In the genomic region with DNA sequence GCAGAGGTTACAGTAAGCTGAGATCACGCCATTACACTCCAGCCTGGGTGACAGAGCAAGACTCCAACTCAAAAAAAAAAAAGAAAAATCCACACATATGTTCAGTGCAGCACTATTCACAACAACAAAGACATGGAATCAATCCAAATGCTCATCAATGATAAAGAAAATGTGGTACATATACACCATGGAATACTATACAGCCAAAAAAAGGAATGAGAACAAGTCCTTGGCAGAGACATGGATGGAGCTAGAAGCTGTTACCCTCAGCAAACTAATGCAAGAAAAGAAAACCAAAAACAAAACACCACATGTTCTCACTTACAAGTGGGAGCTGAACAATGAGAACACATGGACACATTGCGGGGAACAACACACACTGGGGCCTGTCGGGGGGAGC, we compare ENCODE assay signal across 25 cellular contexts.
"Had no signal": no experiment of that assay in that cellular context is flagged by ENCODE, and none has a peak within 500 bp of the region (broad histone marks: within the 10 kb centered on the region; RNA-seq: fewer than 3 reads in every experiment).

No MANE protein-coding gene starts in this region.

- H3K4me1 ChIP-seq: colonic mucosa, esophagus muscularis mucosa, esophagus squamous epithelium, foreskin keratinocyte, gastrocnemius medialis, gastroesophageal sphincter, heart left ventricle, heart right ventricle had no signal

- H3K4me3 Mint-ChIP-seq: dendritic cell treated with granulocyte-macrophage colony-stimulating factor and Interleukin-4, amounts not matched to agents 40 ng/mL and 50 ng/mL, for 4 days; effector memory CD8-positive, alpha-beta T cell; endodermal cell had no signal

- H3K27ac Mint-ChIP-seq: dendritic cell treated with granulocyte-macrophage colony-stimulating factor and Interleukin-4, amounts not matched to agents 40 ng/mL and 50 ng/mL, for 4 days; effector memory CD8-positive, alpha-beta T cell; endodermal cell had no signal

- H3K36me3 ChIP-seq: colonic mucosa, esophagus muscularis mucosa, esophagus squamous epithelium, gastrocnemius medialis, gastroesophageal sphincter, heart left ventricle, heart right ventricle had no signal

- H3K4me3 ChIP-seq: colonic mucosa, coronary artery, dorsolateral prefrontal cortex, esophagus muscularis mucosa, esophagus squamous epithelium, gastrocnemius medialis, gastroesophageal sphincter, heart left ventricle, heart right ventricle, hepatocyte had no signal

- H3K27ac ChIP-seq: colonic mucosa, coronary artery, dorsolateral prefrontal cortex, epithelial cell of prostate, esophagus muscularis mucosa, esophagus squamous epithelium, foreskin keratinocyte, gastrocnemius medialis, gastroesophageal sphincter, heart left ventricle, heart right ventricle, hepatocyte had no signal

- DNase-seq: colonic mucosa; cortex of kidney; dermis blood vessel endothelial cell; dorsolateral prefrontal cortex; effector CD4-positive, alpha-beta T cell; effector CD8-positive, alpha-beta T cell; effector memory CD4-positive, alpha-beta T cell; effector memory CD8-positive, alpha-beta T cell; endodermal cell; erythroblast; esophagus squamous epithelium; foreskin fibroblast; foreskin keratinocyte; foreskin melanocyte; gastrocnemius medialis; glutamatergic neuron; head of caudate nucleus; heart left ventricle; heart right ventricle had no signal

- H3K9me3 ChIP-seq: colonic mucosa, gastrocnemius medialis had no signal

- H3K27me3 Mint-ChIP-seq: dendritic cell treated with granulocyte-macrophage colony-stimulating factor and Interleukin-4, amounts not matched to agents 40 ng/mL and 50 ng/mL, for 4 days had no signal

- H3K9me3 Mint-ChIP-seq: dendritic cell treated with granulocyte-macrophage colony-stimulating factor and Interleukin-4, amounts not matched to agents 40 ng/mL and 50 ng/mL, for 4 days had no signal
